In genomic region chr2:43005211-43005974, GRCh38 we compare ENCODE assay signal across 14 cellular contexts.
DNase-seq lines count a peak whose midpoint lies in the region; ATAC-seq and TF ChIP-seq lines count a peak whose summit lies in the region.
"Had no signal": no experiment of that assay in that cellular context is flagged by ENCODE, and none has a peak within 500 bp of the region (broad histone marks: within the 10 kb centered on the region; RNA-seq: fewer than 3 reads in every experiment).

No MANE protein-coding gene starts in this region.

- H4K91ac ChIP-seq in neuronal stem cell (ENCODE audit: low read depth, low read length, poor library complexity): no peak overlapping the region

- no peak overlapping the region for H2BK12ac ChIP-seq in neuronal stem cell (ENCODE audit: low read length)

- peak overlapping the region; percentile 19 for H2AFZ ChIP-seq in neuronal stem cell (ENCODE audit: low read length)
- H2AFZ ChIP-seq: GM23248 had no signal

- peak overlapping the region; percentile 51 for H2BK15ac ChIP-seq in neuronal stem cell (ENCODE audit: low read length)

- no peak overlapping the region for H3K4me3 Mint-ChIP-seq in activated CD4-positive, alpha-beta memory T cell treated with anti-CD3 and anti-CD28 coated beads, Interleukin-2, amount 10 ng/mL, durations not matched to agents 7 days and 5 days

- H3K4ac ChIP-seq in neuronal stem cell (ENCODE audit: low read length): no peak overlapping the region

- peak overlapping the region; percentile 6 for H2BK120ac ChIP-seq in neuronal stem cell (ENCODE audit: low read depth, low read length)

- peak overlapping the region; percentile 47 for H3K14ac ChIP-seq in neuronal stem cell (ENCODE audit: low read length)

- no peak overlapping the region for H3K4me2 ChIP-seq in neuronal stem cell (ENCODE audit: insufficient read depth, low read length, poor library complexity, severe bottlenecking)

- H3K9ac ChIP-seq in neuronal stem cell (ENCODE audit: low read depth, low read length, poor library complexity): no peak overlapping the region
- H3K9ac ChIP-seq: GM23248 had no signal

- H3K27me3 Mint-ChIP-seq in activated CD4-positive, alpha-beta memory T cell treated with anti-CD3 and anti-CD28 coated beads, Interleukin-2, amount 10 ng/mL, durations not matched to agents 7 days and 5 days: no peaks in the 10 kb centered on the region

- no peaks in the 10 kb centered on the region for H3K79me1 ChIP-seq in neuronal stem cell (ENCODE audit: low read depth, low read length)

- H3K18ac ChIP-seq in neuronal stem cell (ENCODE audit: low read length): peak overlapping the region; percentile 61

- intact Hi-C loops in right cardiac atrium (cut with DNase I) (no loop called here), heart right ventricle (cut with DNase I) (no loop called here)

- peak overlapping the region; percentile 34 for H2AK5ac ChIP-seq in neuronal stem cell (ENCODE audit: low read depth, low read length)

- H3K9me3 ChIP-seq in right cardiac atrium (ENCODE audit: control insufficient read depth, low read length) (no peaks in the 10 kb centered on the region), heart right ventricle (peaks cover 0 to 9% (median 0%) of the 10 kb centered on the region in 11 donors), neuronal stem cell (replicated peaks in 1 of 2; ENCODE audit: control insufficient read depth in 2 of 2, insufficient read depth in 1 of 2, low read depth in 1 of 2, low read length in 2 of 2) (peaks cover 0 to 4% of the 10 kb centered on the region in 2 donors)

- H2BK5ac ChIP-seq in neuronal stem cell (ENCODE audit: low read length): no peak overlapping the region

- no peak overlapping the region for H3K27ac Mint-ChIP-seq in activated CD4-positive, alpha-beta memory T cell treated with anti-CD3 and anti-CD28 coated beads, Interleukin-2, amount 10 ng/mL, durations not matched to agents 7 days and 5 days

- no peak overlapping the region for H4K8ac ChIP-seq in neuronal stem cell (ENCODE audit: low read depth, low read length)

- peaks cover 2% of the 10 kb centered on the region for H3K9me3 Mint-ChIP-seq in activated CD4-positive, alpha-beta memory T cell treated with anti-CD3 and anti-CD28 coated beads, Interleukin-2, amount 10 ng/mL, durations not matched to agents 7 days and 5 days

- no peak for TF ChIP-seq CTCF in heart right ventricle (IDR thresholded peaks at IDR 0.05)

- no peaks in the 10 kb centered on the region for H3K36me3 ChIP-seq in heart right ventricle
- no peaks in the 10 kb centered on the region for H3K36me3 ChIP-seq in neuronal stem cell (replicated peaks in 1 of 2; ENCODE audit: control insufficient read depth in 2 of 2, insufficient read depth in 2 of 2, low read length in 2 of 2)

- peak; percentile 47 to 55 for ATAC-seq in right cardiac atrium
- no peak for ATAC-seq in heart right ventricle

- DNase-seq in right cardiac atrium (peak in 1 of 3 donors; percentile 30), heart right ventricle (no peak), iPS-NIHi11 (ENCODE audit: low spot score) (peak; percentile 21), neuronal stem cell (ENCODE audit: low spot score) (no peak), D341Med (ENCODE audit: low spot score) (no peak), NOMO-1 (lab: John Stamatoyannopoulos, UW; ENCODE audit: unreplicated experiment in 2 of 2) (no peak)
- DNase-seq in activated CD4-positive, alpha-beta memory T cell treated with anti-CD3 and anti-CD28 coated beads, Interleukin-2, amount 10 ng/mL, durations not matched to agents 7 days and 5 days: no peak
- DNase-seq in activated T-cell treated with anti-CD3 and anti-CD28 coated beads, Interleukin-2, amount 50 U/mL, for 48 hours: no peak
- DNase-seq: activated CD4-positive, alpha-beta T cell treated with anti-CD3 and anti-CD28 coated beads for 1 hour; activated effector memory CD4-positive, alpha-beta T cell treated with Interleukin-2 at 50 U/mL for 16 hours; GF-D8; GM23248; KG1; NCI-H2171 had no signal

- no peaks in the 10 kb centered on the region for H3K4me1 Mint-ChIP-seq in activated CD4-positive, alpha-beta memory T cell treated with anti-CD3 and anti-CD28 coated beads, Interleukin-2, amount 10 ng/mL, durations not matched to agents 7 days and 5 days

- peaks cover 3% of the 10 kb centered on the region for H3K36me3 Mint-ChIP-seq in activated CD4-positive, alpha-beta memory T cell treated with anti-CD3 and anti-CD28 coated beads, Interleukin-2, amount 10 ng/mL, durations not matched to agents 7 days and 5 days (ENCODE audit: low read depth)

- 61% methylated on average over 15 of the region's 15 CpGs for WGBS in right cardiac atrium
- WGBS in heart right ventricle, 2 donors: 78% methylated on average over 15 of the region's 15 CpGs
- WGBS in neuronal stem cell (ENCODE audit: extremely low coverage in 2 of 2, insufficient read length in 2 of 2, insufficient replicate concordance in 1 of 2), 2 donors: no CpG with 5 or more reads among the region's 15 CpGs

- POLR2A ChIA-PET in activated CD4-positive, alpha-beta memory T cell treated with anti-CD3 and anti-CD28 coated beads, Interleukin-2, amount 10 ng/mL, durations not matched to agents 7 days and 5 days (lab: Charles Lee): no interaction called here

- no peak overlapping the region for H3K4me3 ChIP-seq in right cardiac atrium (ENCODE audit: low read length)
- H3K4me3 ChIP-seq in heart right ventricle: no peak overlapping the region
- no peak overlapping the region for H3K4me3 ChIP-seq in neuronal stem cell (ENCODE audit: low read length in 2 of 2)
- H3K4me3 ChIP-seq: GM23248 had no signal

- H3K23ac ChIP-seq in neuronal stem cell (ENCODE audit: low read depth, low read length, poor library complexity): no peak overlapping the region

- no peaks in the 10 kb centered on the region for H3K27me3 ChIP-seq in right cardiac atrium (ENCODE audit: control insufficient read depth, insufficient read depth)
- H3K27me3 ChIP-seq in heart right ventricle: no peaks in the 10 kb centered on the region
- H3K27me3 ChIP-seq in neuronal stem cell (ENCODE audit: control insufficient read depth in 3 of 3, insufficient read depth in 3 of 3, low read depth in 1 of 3, low read length in 3 of 3): no peaks in the 10 kb centered on the region

- CTCF ChIA-PET in activated CD4-positive, alpha-beta memory T cell treated with anti-CD3 and anti-CD28 coated beads, Interleukin-2, amount 10 ng/mL, durations not matched to agents 7 days and 5 days (lab: Charles Lee): no interaction called here

- no peak overlapping the region for H3K27ac ChIP-seq in right cardiac atrium (ENCODE audit: low read length)
- no peak overlapping the region for H3K27ac ChIP-seq in heart right ventricle
- H3K27ac ChIP-seq in neuronal stem cell (replicated peaks; ENCODE audit: low read length): no peak overlapping the region
- H3K27ac ChIP-seq: GM23248 had no signal

- no peaks in the 10 kb centered on the region for H3K4me1 ChIP-seq in right cardiac atrium (ENCODE audit: control insufficient read depth, insufficient read depth, low read length)
- H3K4me1 ChIP-seq in heart right ventricle: peaks cover 0 to 16% (median 0%) of the 10 kb centered on the region in 9 donors
- peaks cover 7% of the 10 kb centered on the region in 2 donors for H3K4me1 ChIP-seq in neuronal stem cell (ENCODE audit: control insufficient read depth in 2 of 2, insufficient read depth in 1 of 2, low read depth in 1 of 2, low read length in 2 of 2)

Comparison
In these comparisons a context has a peak if more than half of its experiments do, and no peak if none do; other contexts are left out.
1. ATAC-seq: peak in right cardiac atrium (2 of 2); none in heart right ventricle (0 of 8).